8 cellular contexts compared by ENCODE assay signal in genomic region chr5:177592010-177592834, GRCh38. TPM values are rescaled to one million over a fixed set of nuclear protein-coding genes. Genes with fewer than 3 reads are reported as not detected.
A peak's percentile ranks its signal among the peaks of the same experiment; 100 is the strongest.
DNase-seq lines count a peak whose midpoint lies in the region; ATAC-seq and TF ChIP-seq lines count a peak whose summit lies in the region.

Gene TMED9, plus strand, starts transcription at chr5:177592203. Its CDS starts 12 bp downstream, at chr5:177592215.

- intact Hi-C loops in left ventricle myocardium inferior (cut with micrococcal nuclease) (no loop called here), prostate gland (cut with DNase I) (loop anchor here (5.0 kb wide), 1 partner anchor 55 kb away; no protein-coding TSS in a partner anchor), upper lobe of right lung (cut with DNase I) (no loop called here)

- H3K4me1 ChIP-seq in left ventricle myocardium inferior (peaks cover 22% of the 10 kb centered on the region), prostate gland (replicated peaks) (peaks cover 3% of the 10 kb centered on the region), upper lobe of right lung (peaks cover 12% of the 10 kb centered on the region)

- peak within 1 kb of the TSS; percentile 80 for H3K4me3 ChIP-seq in GM12865 (ENCODE audit: low read depth, low read length)
- H3K4me3 ChIP-seq in HFF-Myc (replicated peaks; ENCODE audit: low read depth, low read length), result peak within 1 kb of the TSS; percentile 67
- peak within 1 kb of the TSS; percentile 79 for H3K4me3 ChIP-seq in NB4 (ENCODE audit: low read depth, low read length)
- H3K4me3 ChIP-seq in left ventricle myocardium inferior, result peak within 1 kb of the TSS; percentile 98
- peak within 1 kb of the TSS; percentile 91 for H3K4me3 ChIP-seq in prostate gland
- peak within 1 kb of the TSS; percentile 82 for H3K4me3 ChIP-seq in upper lobe of right lung

- DNase-seq in GM12865 (ENCODE audit: low read depth) (peak; percentile 92), HFF-Myc (ENCODE audit: extremely low read depth, low read depth) (no peak), NB4 (ENCODE audit: low read depth) (peak; percentile 87), T-helper 2 cell (peak; percentile 80 to 93 (median 85)), amygdala (lab: John Stamatoyannopoulos, UW) (peak; percentile 23 to 91 (median 73)), left ventricle myocardium inferior (peak; percentile 85), prostate gland (ENCODE audit: low spot score) (peak; percentile 86), upper lobe of right lung (peak; percentile 94)

- H3K27ac ChIP-seq in left ventricle myocardium inferior (replicated peaks) (peak within 1 kb of the TSS; percentile 83), prostate gland (peak within 1 kb of the TSS; percentile 73 to 75), upper lobe of right lung (peak within 1 kb of the TSS; percentile 82)

- TF ChIP-seq POLR2A in NB4 (IDR thresholded peaks at IDR 0.05; ENCODE audit: extremely low read depth, insufficient read length) (peak; percentile 95), prostate gland (IDR thresholded peaks at IDR 0.05) (peak; percentile 96)

- peak; percentile 99 for ATAC-seq in upper lobe of right lung

- H3K36me3 ChIP-seq in left ventricle myocardium inferior, result peaks cover 36% of the 10 kb centered on the region
- H3K36me3 ChIP-seq in prostate gland, result peaks cover 11 to 14% of the 10 kb centered on the region in 2 donors
- peaks cover 37% of the 10 kb centered on the region for H3K36me3 ChIP-seq in upper lobe of right lung

- WGBS in prostate gland, result under 1% methylated on average over 61 of the region's 71 CpGs

- peaks cover 38% of the 10 kb centered on the region for H3K27me3 ChIP-seq in left ventricle myocardium inferior (ENCODE audit: low read depth)
- H3K27me3 ChIP-seq in prostate gland (replicated peaks; ENCODE audit: insufficient read depth), result no peaks in the 10 kb centered on the region
- peaks cover 9% of the 10 kb centered on the region for H3K27me3 ChIP-seq in upper lobe of right lung

- no peak for TF ChIP-seq CTCF in GM12865 (IDR thresholded peaks at IDR 0.05; ENCODE audit: insufficient read depth, low read depth, low read length, missing control alignments)
- TF ChIP-seq CTCF in HFF-Myc (IDR thresholded peaks at IDR 0.05; ENCODE audit: low read depth, low read length, missing control alignments), result no peak
- TF ChIP-seq CTCF in NB4 (IDR thresholded peaks at IDR 0.05; ENCODE audit: low read depth, low read length), result no peak
- peak; percentile 47 for TF ChIP-seq CTCF in left ventricle myocardium inferior (IDR thresholded peaks at IDR 0.05; ENCODE audit: borderline replicate concordance)
- peak in 2 of 4 experiments; percentile 51 to 66 for TF ChIP-seq CTCF in prostate gland (IDR thresholded peaks at IDR 0.05)
- TF ChIP-seq CTCF in upper lobe of right lung (IDR thresholded peaks at IDR 0.05), result peak; percentile 26

- H3K9me3 ChIP-seq in left ventricle myocardium inferior (replicated peaks) (no peaks in the 10 kb centered on the region), prostate gland (no peaks in the 10 kb centered on the region), upper lobe of right lung (no peaks in the 10 kb centered on the region)

RNA-seq across cellular contexts. Expression of gene TMED9, which starts in this region (rescaled TPM):
- 68.7 TPM for total RNA-seq in left ventricle myocardium inferior
- total RNA-seq in prostate gland, result 100 to 1,000 TPM; 136 to 176 TPM
- total RNA-seq in upper lobe of right lung, result 133 TPM

Comparison
In these comparisons a context has a peak if more than half of its experiments do, and no peak if none do; other contexts are left out.
1. CTCF ChIP-seq: peak in left ventricle myocardium inferior (single experiment) and upper lobe of right lung (single experiment); none in GM12865 (single experiment), HFF-Myc (single experiment) and NB4 (single experiment).
2. Peak in every context shown above with its lines, with median percentiles within 50 percentile points of each other: H3K4me3 ChIP-seq and H3K27ac ChIP-seq.